In genomic region chr3:194472290-194472920, GRCh38 we compare ENCODE assay signal across 1 cellular context.
TF ChIP-seq lines count a peak whose summit lies in the region.

No MANE protein-coding gene starts in this region.

TF ChIP-seq in K562, 482 proteins besides CTCF, POLR2A, EP300 and RAD21 (continued from another document and continues in another):
- TF ChIP-seq ATF4 (CRISPR knock-in tag; IDR thresholded peaks at IDR 0.05) = no peak
- no peak for TF ChIP-seq DPF2 (IDR thresholded peaks at IDR 0.05)
- TF ChIP-seq MCM5 (IDR thresholded peaks at IDR 0.05; ENCODE audit: low read depth) = no peak
- TF ChIP-seq MBD1 (CRISPR knock-in tag; IDR thresholded peaks at IDR 0.05) = no peak
- no peak for TF ChIP-seq SNIP1 (IDR thresholded peaks at IDR 0.05; ENCODE audit: low read depth)
- TF ChIP-seq SETDB1 (IDR thresholded peaks at IDR 0.05; ENCODE audit: low read length) = no peak
- TF ChIP-seq JUND (IDR thresholded peaks at IDR 0.05; ENCODE audit: borderline replicate concordance, low read depth, low read length) = no peak
- TF ChIP-seq JUND (tag; IDR thresholded peaks at IDR 0.05; ENCODE audit: borderline replicate concordance, low read depth, low read length) = no peak
- TF ChIP-seq TAL1 (IDR thresholded peaks at IDR 0.05) = no peak
- no peak for TF ChIP-seq CREB3 (tag; conservative IDR thresholded peaks at IDR 0.05; ENCODE audit: low read depth)
- no peak for TF ChIP-seq CLOCK (CRISPR knock-in tag; IDR thresholded peaks at IDR 0.05; ENCODE audit: borderline replicate concordance)
- TF ChIP-seq HSF4 (CRISPR knock-in tag; IDR thresholded peaks at IDR 0.05; ENCODE audit: borderline replicate concordance) = no peak
- TF ChIP-seq ZNF583 (CRISPR knock-in tag; IDR thresholded peaks at IDR 0.05) = no peak
- no peak for TF ChIP-seq NRF1 (conservative IDR thresholded peaks at IDR 0.05 in 1 of 2, IDR thresholded peaks at IDR 0.05 in 1 of 2)
- TF ChIP-seq THRB (CRISPR knock-in tag; conservative IDR thresholded peaks at IDR 0.05) = no peak
- TF ChIP-seq USF1 (CRISPR knock-in tag; IDR thresholded peaks at IDR 0.05) = no peak
- TF ChIP-seq ZNF253 (CRISPR knock-in tag; conservative IDR thresholded peaks at IDR 0.05) = no peak
- TF ChIP-seq EWSR1 (IDR thresholded peaks at IDR 0.05; ENCODE audit: borderline replicate concordance, low read depth, partially characterized antibody) = no peak
- no peak for TF ChIP-seq ZNF146 (CRISPR knock-in tag; IDR thresholded peaks at IDR 0.05; ENCODE audit: unreplicated experiment)
- no peak for TF ChIP-seq ZBTB2 (IDR thresholded peaks at IDR 0.05)
- TF ChIP-seq GTF2B (IDR thresholded peaks at IDR 0.05; ENCODE audit: extremely low read depth, insufficient read length) = no peak
- TF ChIP-seq THRAP3 (IDR thresholded peaks at IDR 0.05; ENCODE audit: borderline replicate concordance) = 0 out of 2 replicates have a peak, but pooled peaks have one; percentile 33
- 0 out of 3 replicates have a peak, but pooled peaks of 1 of the 2 experiments have one; percentile 41 for TF ChIP-seq CBX3 (IDR thresholded peaks at IDR 0.05; ENCODE audit: borderline replicate concordance in 1 of 2, low read length in 2 of 2)
- no peak for TF ChIP-seq ZNF436 (CRISPR knock-in tag; IDR thresholded peaks at IDR 0.05)
- TF ChIP-seq DACH1 (IDR thresholded peaks at IDR 0.05; ENCODE audit: partially characterized antibody) = no peak
- no peak for TF ChIP-seq ZNF12 (CRISPR knock-in tag; IDR thresholded peaks at IDR 0.05)
- TF ChIP-seq ZNF232 (CRISPR knock-in tag; IDR thresholded peaks at IDR 0.05) = no peak
- 0 out of 2 replicates have a peak, but pooled peaks have one; percentile 46 for TF ChIP-seq CC2D1A (IDR thresholded peaks at IDR 0.05)
- 0 out of 2 replicates have a peak, but pooled peaks have one; percentile 38 for TF ChIP-seq ZNF592 (IDR thresholded peaks at IDR 0.05)
- TF ChIP-seq PHF21A (IDR thresholded peaks at IDR 0.05; ENCODE audit: borderline replicate concordance, low read depth) = no peak
- 0 out of 2 replicates have a peak, but pooled peaks have one; percentile 37 for TF ChIP-seq RHOXF2B (CRISPR knock-in tag; conservative IDR thresholded peaks at IDR 0.05)
- no peak for TF ChIP-seq ZNF140 (CRISPR knock-in tag; IDR thresholded peaks at IDR 0.05)
- peak; percentile 82 for TF ChIP-seq ARID2 (IDR thresholded peaks at IDR 0.05)
- no peak for TF ChIP-seq TCF7L2 (IDR thresholded peaks at IDR 0.05; ENCODE audit: low read depth, low read length)
- TF ChIP-seq POLR3A (IDR thresholded peaks at IDR 0.05; ENCODE audit: borderline replicate concordance, extremely low read depth, insufficient read depth, insufficient read length) = no peak
- TF ChIP-seq FOXM1 (IDR thresholded peaks at IDR 0.05; ENCODE audit: low read depth) = no peak
- TF ChIP-seq FOXM1 (CRISPR knock-in tag; IDR thresholded peaks at IDR 0.05; ENCODE audit: low read depth) = no peak
- peak; percentile 75 for TF ChIP-seq SMC3 (conservative IDR thresholded peaks at IDR 0.05; ENCODE audit: insufficient read depth, low read depth, low read length)
- TF ChIP-seq ID3 (CRISPR knock-in tag; IDR thresholded peaks at IDR 0.05) = no peak
- TF ChIP-seq ID3 (tag; IDR thresholded peaks at IDR 0.05) = no peak
- TF ChIP-seq PCBP2 (IDR thresholded peaks at IDR 0.05; ENCODE audit: low read depth, low read length, poor library complexity, severe bottlenecking) = no peak
- 0 out of 2 replicates have a peak, but pooled peaks have one; percentile 23 for TF ChIP-seq GATAD2B (IDR thresholded peaks at IDR 0.05; ENCODE audit: borderline replicate concordance)
- TF ChIP-seq ZNF398 (CRISPR knock-in tag; IDR thresholded peaks at IDR 0.05) = no peak
- TF ChIP-seq HDAC8 (tag; IDR thresholded peaks at IDR 0.05) = no peak
- no peak for TF ChIP-seq MCM3 (IDR thresholded peaks at IDR 0.05)
- no peak for TF ChIP-seq RBM17 (IDR thresholded peaks at IDR 0.05; ENCODE audit: borderline replicate concordance, low read depth, low read length)
- no peak for TF ChIP-seq NEUROD1 (IDR thresholded peaks at IDR 0.05; ENCODE audit: borderline replicate concordance, low read depth, low read length, partially characterized antibody)
- peak; percentile 85 for TF ChIP-seq KLF16 (IDR thresholded peaks at IDR 0.05)
- no peak for TF ChIP-seq TRIM28 (IDR thresholded peaks at IDR 0.05)
- no peak for TF ChIP-seq ZNF717 (CRISPR knock-in tag; IDR thresholded peaks at IDR 0.05)
- TF ChIP-seq CBX8 (IDR thresholded peaks at IDR 0.05; ENCODE audit: borderline replicate concordance, extremely low read depth, low read depth, low read length, poor library complexity, severe bottlenecking) = no peak
- TF ChIP-seq HNRNPH1 (optimal IDR thresholded peaks at IDR 0.05; ENCODE audit: low read depth, low read length) = no peak
- TF ChIP-seq ZNF57 (CRISPR knock-in tag; IDR thresholded peaks at IDR 0.05) = no peak
- TF ChIP-seq SUPT5H (IDR thresholded peaks at IDR 0.05) = no peak
- no peak; a peak in 1 of 4 replicates for TF ChIP-seq ARNT (IDR thresholded peaks at IDR 0.05)
